ENCODE assay signal across 2 cellular contexts in the genomic region with DNA sequence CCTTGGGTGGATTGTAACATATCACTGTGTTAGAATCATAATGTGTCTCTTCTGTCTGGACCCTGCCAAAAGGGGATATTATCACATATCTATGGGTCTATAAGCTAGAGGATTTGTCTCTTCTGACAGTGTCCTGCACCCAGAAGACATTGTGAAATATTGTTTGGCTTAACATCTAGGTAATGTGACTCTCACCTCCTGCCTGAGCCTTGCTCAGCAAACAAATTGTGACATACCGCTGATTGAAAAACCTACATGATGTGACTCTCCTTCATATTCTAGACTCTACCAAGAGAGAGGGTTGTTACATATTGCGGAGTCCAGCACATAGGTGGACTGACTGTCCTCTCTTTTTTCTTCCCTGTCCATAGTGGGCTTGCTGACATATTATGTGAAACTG. TPM values are rescaled to one million over a fixed set of nuclear protein-coding genes. Genes with fewer than 3 reads are reported as not detected.
"Had no signal": no experiment of that assay in that cellular context is flagged by ENCODE, and none has a peak within 500 bp of the region (broad histone marks: within the 10 kb centered on the region; RNA-seq: fewer than 3 reads in every experiment).

No MANE protein-coding gene starts in this region.

RNA-seq across cellular contexts. Expression of a gene that starts 13.0 kb away (rescaled TPM):
- total RNA-seq: G401, GM12878 had no signal
